2 cellular contexts compared by ENCODE assay signal in genomic region chr12:124562018-124562795, GRCh38.
TF ChIP-seq lines count a peak whose summit lies in the region.

No MANE protein-coding gene starts in this region.

TF ChIP-seq in HEK293, 187 proteins besides CTCF, POLR2A, EP300 and RAD21:
- TF ChIP-seq SCRT2 (tag by site-specific recombination; IDR thresholded peaks at IDR 0.05) (peak; percentile 62; the same call in 1 of the 2 replicates), INSM2 (tag by site-specific recombination; IDR thresholded peaks at IDR 0.05) (no peak), KLF9 (tag by site-specific recombination; IDR thresholded peaks at IDR 0.05; ENCODE audit: low read depth) (no peak), ZNF146 (tag by site-specific recombination; IDR thresholded peaks at IDR 0.05) (no peak)

TF ChIP-seq in GM12878, 131 proteins besides CTCF, POLR2A, EP300 and RAD21:
- TF ChIP-seq ZBTB4 (CRISPR knock-in tag; IDR thresholded peaks at IDR 0.05) (no peak), MTA2 (IDR thresholded peaks at IDR 0.05; ENCODE audit: low read depth) (no peak), CEBPB (IDR thresholded peaks at IDR 0.05; ENCODE audit: borderline replicate concordance in 1 of 2, low read depth in 2 of 2, low read length in 2 of 2) (no peak), BACH1 (IDR thresholded peaks at IDR 0.05; ENCODE audit: borderline replicate concordance) (no peak), BMI1 (IDR thresholded peaks at IDR 0.05; ENCODE audit: borderline replicate concordance) (no peak), WRNIP1 (IDR thresholded peaks at IDR 0.05; ENCODE audit: borderline replicate concordance, low read depth, low read length) (no peak), BHLHE40 (IDR thresholded peaks at IDR 0.05; ENCODE audit: borderline replicate concordance in 1 of 2, low read depth in 2 of 2, low read length in 1 of 2) (no peak), ZBTB40 (IDR thresholded peaks at IDR 0.05; ENCODE audit: borderline replicate concordance) (no peak), BCL3 (IDR thresholded peaks at IDR 0.05; ENCODE audit: borderline replicate concordance, insufficient read depth, low read depth, low read length, poor library complexity, severe bottlenecking) (no peak), ASH2L (IDR thresholded peaks at IDR 0.05; ENCODE audit: borderline replicate concordance, low read depth) (no peak), TCF3 (IDR thresholded peaks at IDR 0.05; ENCODE audit: borderline replicate concordance, insufficient read depth, low read depth, low read length) (no peak), ZNF207 (IDR thresholded peaks at IDR 0.05; ENCODE audit: borderline replicate concordance) (no peak), SUZ12 (IDR thresholded peaks at IDR 0.05; ENCODE audit: unreplicated experiment) (no peak), CREB1 (IDR thresholded peaks at IDR 0.05; ENCODE audit: low read depth) (no peak), STAT1 (conservative IDR thresholded peaks at IDR 0.05) (no peak), MTA3 (IDR thresholded peaks at IDR 0.05; ENCODE audit: borderline replicate concordance, low read length) (no peak), ZNF592 (IDR thresholded peaks at IDR 0.05) (no peak)
TF ChIP-seq in GM12878: peak in this region for 0.
